14 cellular contexts compared by ENCODE assay signal in the genomic region with DNA sequence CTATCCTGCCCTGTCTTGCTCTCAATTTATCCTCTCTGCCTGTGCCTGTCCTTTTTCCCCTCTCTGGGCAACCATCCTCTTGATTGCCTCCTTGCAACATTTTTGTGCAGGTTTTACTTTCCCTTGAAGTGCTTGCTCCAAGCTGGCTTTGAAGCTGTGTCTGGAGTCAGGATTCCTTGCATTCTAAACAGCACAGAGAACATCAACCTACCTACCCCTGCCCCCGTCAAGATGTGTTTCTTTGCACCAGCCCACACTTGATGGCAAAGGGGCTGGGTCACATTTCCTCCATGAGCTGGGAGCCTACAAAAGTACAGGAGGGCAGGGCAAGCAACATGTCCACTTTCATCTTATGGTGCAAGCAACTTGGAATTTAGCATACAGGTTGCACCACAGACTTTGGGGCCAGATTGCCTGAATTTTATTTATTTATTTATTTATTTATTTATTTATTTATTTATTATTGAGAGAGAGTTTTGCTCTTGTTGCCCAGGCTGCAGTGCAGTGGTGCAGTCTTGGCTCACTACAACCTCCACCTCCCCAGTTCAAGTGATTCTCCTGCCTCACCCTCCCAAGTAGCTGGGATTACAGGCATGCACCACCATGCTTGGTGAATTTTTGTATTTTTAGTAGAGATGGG.
DNase-seq lines count a peak whose midpoint lies in the region; ATAC-seq, FAIRE-seq and TF ChIP-seq lines count a peak whose summit lies in the region.
"Had no signal": no experiment of that assay in that cellular context is flagged by ENCODE, and none has a peak within 500 bp of the region (broad histone marks: within the 10 kb centered on the region; RNA-seq: fewer than 3 reads in every experiment).

No MANE protein-coding gene starts in this region.

- no peaks in the 10 kb centered on the region for H3K9me3 Mint-ChIP-seq in GM23338
- H3K9me3 Mint-ChIP-seq: CD4-positive, alpha-beta T cell had no signal

- no peaks in the 10 kb centered on the region for H3K9me2 ChIP-seq in GM23338 (ENCODE audit: insufficient read depth)

- no peak overlapping the region for H2AK5ac ChIP-seq in H1 (ENCODE audit: low read depth, low read length)

- H3K79me2 ChIP-seq in GM23338 (replicated peaks; ENCODE audit: insufficient read depth) (no peaks in the 10 kb centered on the region), H1 (ENCODE audit: control insufficient read depth in 1 of 2, insufficient read depth in 2 of 2, low read length in 2 of 2) (no peaks in the 10 kb centered on the region)

- H4K20me1 ChIP-seq in GM23338 (replicated peaks; ENCODE audit: insufficient read depth) = no peaks in the 10 kb centered on the region
- no peaks in the 10 kb centered on the region for H4K20me1 ChIP-seq in H1 (replicated peaks in 1 of 2; ENCODE audit: control insufficient read depth in 1 of 2, insufficient read depth in 2 of 2, low read length in 2 of 2)

- no peak overlapping the region for H3K56ac ChIP-seq in H1 (replicated peaks; ENCODE audit: insufficient read length, low read depth, low read length)

- H3K27ac ChIP-seq in GM23338 (ENCODE audit: low read depth) (no peak overlapping the region), H1 (ENCODE audit: low read depth, low read length) (no peak overlapping the region)

- H2BK15ac ChIP-seq in H1 (ENCODE audit: low read length) = no peak overlapping the region

- no peak overlapping the region for H3K14ac ChIP-seq in H1 (ENCODE audit: insufficient read length)

- H2AFZ ChIP-seq in GM23338 = 0 out of 2 replicates have a peak overlapping the region, but pooled peaks have one; percentile 81
- H2AFZ ChIP-seq in H1 (ENCODE audit: low read length) = peak overlapping the region; percentile 85; the same call in 1 of the 2 replicates

- no peaks in the 10 kb centered on the region for H3K36me3 Mint-ChIP-seq in GM23338 (ENCODE audit: low read depth)

- H3K23me2 ChIP-seq in H1 (ENCODE audit: low read depth, low read length) = no peaks in the 10 kb centered on the region; the same call in 1 of the 2 replicates

- H2BK12ac ChIP-seq in H1 (ENCODE audit: low read depth, low read length) = no peak overlapping the region

- no peak overlapping the region for H3K4me2 ChIP-seq in GM23338
- H3K4me2 ChIP-seq in H1 (ENCODE audit: insufficient read depth in 1 of 2, low read depth in 2 of 2, low read length in 2 of 2) = no peak overlapping the region

- no peak for TF ChIP-seq EP300 in H1 (IDR thresholded peaks at IDR 0.05; ENCODE audit: borderline replicate concordance in 1 of 2, low read depth in 2 of 2, low read length in 2 of 2)

- H3K9ac ChIP-seq in H1 (replicated peaks in 1 of 4; ENCODE audit: extremely low read depth in 1 of 4, low read depth in 3 of 4, low read length in 3 of 4) = no peak overlapping the region

- CTCF ChIA-PET in H1 (lab: Charles Lee; ENCODE audit: partially characterized antibody) = interaction anchor here (0.6 to 1.0 kb wide), 2 partner anchors 31 to 643 kb away, joined by 3 to 4 read pairs; no protein-coding TSS in a partner anchor

- no peak overlapping the region for H3K23ac ChIP-seq in H1 (ENCODE audit: insufficient read length)

- H3K4me3 ChIP-seq in GM23338 = no peak overlapping the region
- H3K4me3 ChIP-seq in H1 (ENCODE audit: extremely low read depth in 1 of 4, insufficient read depth in 2 of 4, low read depth in 3 of 4, low read length in 4 of 4) = no peak overlapping the region
- H3K4me3 ChIP-seq: HAP-1 had no signal

- ATAC-seq in GM23338 (no peak), GM21786 (IDR thresholded peaks at IDR 0.05; ENCODE audit: unreplicated experiment) (no peak)

- no peak overlapping the region for H3K4me3 Mint-ChIP-seq in GM23338
- H3K4me3 Mint-ChIP-seq: CD4-positive, alpha-beta T cell had no signal

- no peak overlapping the region for H4K8ac ChIP-seq in H1 (ENCODE audit: extremely low read depth, insufficient read depth, low read length)

- peaks cover 4% of the 10 kb centered on the region; the same call in 2 of the 3 replicates for H3K4me1 Mint-ChIP-seq in GM23338

- H3K18ac ChIP-seq in H1 (ENCODE audit: extremely low read depth, low read length) = no peak overlapping the region

- no peak overlapping the region for H4K91ac ChIP-seq in H1 (replicated peaks; ENCODE audit: insufficient read length, low read length)

- H3F3A ChIP-seq in GM23338 (replicated peaks; ENCODE audit: low read depth) = no peaks in the 10 kb centered on the region

- no peak overlapping the region for H2BK5ac ChIP-seq in H1 (ENCODE audit: low read depth, low read length)

- no peak overlapping the region for H2BK120ac ChIP-seq in H1 (replicated peaks; ENCODE audit: low read depth, low read length)

- no peak overlapping the region for H3K27ac Mint-ChIP-seq in GM23338
- H3K27ac Mint-ChIP-seq: CD4-positive, alpha-beta T cell had no signal

- no peak for TF ChIP-seq RAD21 in H1 (IDR thresholded peaks at IDR 0.05 in 1 of 2, conservative IDR thresholded peaks at IDR 0.05 in 1 of 2; ENCODE audit: low read depth in 2 of 2, low read length in 2 of 2)

- no peaks in the 10 kb centered on the region for H3K79me1 ChIP-seq in H1 (ENCODE audit: low read depth, low read length)

- no peak for FAIRE-seq in H1 (lab: Jason Lieb, UNC)
- FAIRE-seq: D721Med had no signal

- H2BK20ac ChIP-seq in H1 (ENCODE audit: low read length) = no peak overlapping the region

- no peak overlapping the region for H3K4ac ChIP-seq in H1 (replicated peaks; ENCODE audit: insufficient read length, low read depth, low read length)

- H3K27me3 ChIP-seq in GM23338 (ENCODE audit: insufficient read depth) (no peaks in the 10 kb centered on the region), H1 (replicated peaks in 1 of 4; ENCODE audit: control insufficient read depth in 3 of 4, extremely low read depth in 1 of 4, insufficient read depth in 3 of 4, low read length in 3 of 4) (no peaks in the 10 kb centered on the region)
- H3K27me3 ChIP-seq: BE2C had no signal

- no peak for TF ChIP-seq CTCF in GM23338 (conservative IDR thresholded peaks at IDR 0.05; ENCODE audit: low read depth in 2 of 2)
- TF ChIP-seq CTCF in H1 (IDR thresholded peaks at IDR 0.05; ENCODE audit: control extremely low read depth in 1 of 3, insufficient read depth in 1 of 3, low read depth in 1 of 3, low read length in 3 of 3) = no peak

- TF ChIP-seq POLR2A in H1 (IDR thresholded peaks at IDR 0.05; ENCODE audit: control extremely low read depth in 1 of 2, low read depth in 2 of 2, low read length in 2 of 2) = no peak

- H3K36me3 ChIP-seq in GM23338 (ENCODE audit: insufficient read depth) (no peaks in the 10 kb centered on the region), H1 (ENCODE audit: control insufficient read depth in 2 of 4, insufficient read depth in 4 of 4, low read length in 3 of 4) (no peaks in the 10 kb centered on the region)
- H3K36me3 ChIP-seq: BE2C, HAP-1 had no signal

- peaks cover 2% of the 10 kb centered on the region for H3K27me3 Mint-ChIP-seq in GM23338 (ENCODE audit: insufficient read depth, low read depth, poor library complexity)
- H3K27me3 Mint-ChIP-seq: CD4-positive, alpha-beta T cell had no signal

- peak; percentile 24 for DNase-seq in GM23338 (ENCODE audit: low spot score)
- no peak for DNase-seq in H1 (ENCODE audit: low read depth in 1 of 2, low spot score in 2 of 2)
- DNase-seq in islet precursor cell = peak; percentile 66
- no peak for DNase-seq in OCI-M1 (lab: John Stamatoyannopoulos, UW)
- DNase-seq in NCI-H187 (lab: John Stamatoyannopoulos, UW) = no peak
- DNase-seq: ACHN; BE2C; C1 segment of cervical spinal cord; Caco-2; CD4-positive, alpha-beta T cell; GDM1 had no signal

- no peaks in the 10 kb centered on the region for H3K9me3 ChIP-seq in H1 (ENCODE audit: insufficient read depth in 2 of 2, low read depth in 1 of 2, low read length in 1 of 2)
- H3K9me3 ChIP-seq: BE2C, Caco-2, HAP-1 had no signal

- H3K4me1 ChIP-seq in GM23338 (ENCODE audit: insufficient read depth) (no peaks in the 10 kb centered on the region), H1 (replicated peaks in 1 of 4; ENCODE audit: control insufficient read depth in 3 of 4, insufficient read depth in 4 of 4, low read length in 3 of 4) (peaks cover 0 to 3% (median 0%) of the 10 kb centered on the region in 4 experiments; a peak in 1 of 7 replicates)
- H3K4me1 ChIP-seq: BE2C, Caco-2, HAP-1 had no signal

- 81% methylated on average over 1 of the region's 1 CpG; no CpG with 5 or more reads in 1 of the 2 experiments for WGBS in H1 (ENCODE audit: extremely low coverage in 1 of 2, insufficient coverage in 1 of 2, insufficient read length in 1 of 2, insufficient replicate concordance in 2 of 2, low coverage in 1 of 2, low lambda C conversion rate in 2 of 2, missing lambda C conversion rate in 1 of 2), 2 experiments

- POLR2A ChIA-PET in H1 (lab: Charles Lee; ENCODE audit: partially characterized antibody) = no interaction called here

- no peak overlapping the region for H4K5ac ChIP-seq in H1 (ENCODE audit: insufficient read length, low read depth, low read length)

TF ChIP-seq in GM23338, 12 proteins besides CTCF, POLR2A, EP300 and RAD21 (continues in another document):
- TF ChIP-seq EZH2phosphoT487 (IDR thresholded peaks at IDR 0.05; ENCODE audit: unreplicated experiment) (no peak), ZNF114 (CRISPR knock-in tag; IDR thresholded peaks at IDR 0.05) (no peak), EZH2 (IDR thresholded peaks at IDR 0.05; ENCODE audit: low read depth, unreplicated experiment) (no peak)

TF ChIP-seq in H1, 55 proteins besides CTCF, POLR2A, EP300 and RAD21:
- TF ChIP-seq JUND (IDR thresholded peaks at IDR 0.05; ENCODE audit: low read length) = no peak

Comparison
In these comparisons a context has a peak if more than half of its experiments do, and no peak if none do; other contexts are left out.
1. DNase-seq: peak in GM23338 (single experiment) and islet precursor cell (single experiment); none in H1 (0 of 2), OCI-M1 (single experiment) and NCI-H187 (0 of 2).